ENCODE assay signal across 19 cellular contexts in the genomic region with DNA sequence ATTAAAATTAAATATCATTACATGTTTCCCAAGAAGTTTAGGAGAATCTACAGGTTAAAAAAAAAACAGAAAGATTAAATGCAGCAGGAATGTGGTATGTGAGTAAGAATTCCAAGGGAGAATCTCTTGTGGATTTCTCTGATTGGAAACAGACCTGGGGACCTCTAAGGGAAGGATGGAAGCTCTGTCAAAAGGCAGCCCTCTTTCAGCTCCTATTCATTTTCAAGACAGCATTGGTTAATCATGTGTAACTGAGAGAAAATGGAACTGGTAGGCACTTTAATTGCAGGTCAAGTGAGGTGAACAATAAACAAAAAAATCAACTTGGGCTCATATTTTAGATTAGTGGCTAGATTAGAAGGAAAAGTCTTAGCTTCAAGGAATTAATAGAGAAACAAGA.
"Had no signal": no experiment of that assay in that cellular context is flagged by ENCODE, and none has a peak within 500 bp of the region (broad histone marks: within the 10 kb centered on the region; RNA-seq: fewer than 3 reads in every experiment).

No MANE protein-coding gene starts in this region.

- H3K27me3 ChIP-seq: gastroesophageal sphincter, heart right ventricle, tibial nerve, vagina had no signal

- H3K4me3 ChIP-seq: dorsolateral prefrontal cortex, gastroesophageal sphincter, heart right ventricle, pancreas, skin epidermis, tibial nerve, vagina had no signal

- DNase-seq: activated CD4-positive, alpha-beta T cell treated with anti-CD3 and anti-CD28 coated beads, Interleukin-2, amount 10 ng/mL, durations not matched to agents 7 days and 5 days; activated CD8-positive, alpha-beta memory T cell treated with anti-CD3 and anti-CD28 coated beads for 24 hours; activated naive CD4-positive, alpha-beta T cell; activated naive CD8-positive, alpha-beta T cell treated with anti-CD3 and anti-CD28 coated beads, Interleukin-2, amount 10 ng/mL, durations not matched to agents 7 days and 5 days; dorsolateral prefrontal cortex; endodermal cell; heart right ventricle; mesendoderm; pancreas; right cardiac atrium; stimulated activated CD4-positive, alpha-beta T cell treated with anti-CD3 and anti-CD28 coated beads, Interleukin-15, amount 100 ng/mL, for 24 hours; stimulated activated CD4-positive, alpha-beta T cell treated with anti-CD3 and anti-CD28 coated beads, Interleukin-4, amount 100 ng/mL, for 1 hour; stimulated activated naive CD4-positive, alpha-beta T cell; substantia nigra had no signal

- H3K27ac ChIP-seq: dorsolateral prefrontal cortex, gastroesophageal sphincter, heart right ventricle, pancreas, skin epidermis, tibial nerve, vagina had no signal

- H3K9me3 ChIP-seq: gastroesophageal sphincter, heart right ventricle, pancreas, tibial nerve, vagina had no signal

- FAIRE-seq: astrocyte, pancreas had no signal

- ATAC-seq: gastroesophageal sphincter, heart right ventricle, pancreas, right cardiac atrium had no signal

- H3K36me3 ChIP-seq: gastroesophageal sphincter, heart right ventricle, pancreas, tibial nerve, vagina had no signal

- H3K4me1 ChIP-seq: gastroesophageal sphincter, pancreas, vagina had no signal
